In the genomic region with DNA sequence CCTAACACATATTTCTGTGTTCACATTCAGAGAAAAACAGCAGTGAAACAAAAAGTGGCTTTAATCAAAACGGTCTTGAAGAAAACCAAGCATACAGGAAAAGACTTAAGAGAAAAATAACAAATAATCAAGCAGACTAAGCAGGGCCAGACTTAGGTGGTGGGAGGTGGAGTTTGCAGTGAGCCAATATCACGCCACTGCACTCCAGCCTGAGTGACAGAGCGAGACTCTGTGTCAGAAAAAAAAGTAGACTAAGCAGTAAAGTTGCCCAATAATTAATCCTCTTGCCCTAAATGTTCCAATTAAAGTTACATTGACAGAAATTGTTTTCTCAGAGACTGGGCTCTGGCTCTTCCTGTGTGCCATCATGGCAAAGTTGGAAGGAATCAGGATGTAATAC, we compare ENCODE assay signal across 19 cellular contexts. TPM values are rescaled to one million over a fixed set of nuclear protein-coding genes. Genes with fewer than 3 reads are reported as not detected.
DNase-seq lines count a peak whose midpoint lies in the region; ATAC-seq, FAIRE-seq and TF ChIP-seq lines count a peak whose summit lies in the region.
"Had no signal": no experiment of that assay in that cellular context is flagged by ENCODE, and none has a peak within 500 bp of the region (broad histone marks: within the 10 kb centered on the region; RNA-seq: fewer than 3 reads in every experiment).

No MANE protein-coding gene starts in this region.

- WGBS in GM23248 (ENCODE audit: low coverage in 1 of 2, low lambda C conversion rate in 2 of 2, missing lambda C conversion rate in 2 of 2), 2 experiments: 42 to 44% methylated on average over 3 of the region's 3 CpGs
- 90% methylated on average over 3 of the region's 3 CpGs for WGBS in HepG2 (ENCODE audit: low lambda C conversion rate)

- H3K4me1 ChIP-seq in GM23248 (ENCODE audit: insufficient read depth) (no peaks in the 10 kb centered on the region), adipocyte (ENCODE audit: control insufficient read depth, insufficient read depth, low read length) (no peaks in the 10 kb centered on the region), HepG2 (ENCODE audit: insufficient read depth, low read length) (peaks cover 70% of the 10 kb centered on the region)
- H3K4me1 ChIP-seq: BE2C had no signal

- CTCF ChIA-PET in HepG2 (lab: Yijun Ruan, JAX; ENCODE audit: low intra/inter-chr PET ratio, low total read pairs): no interaction called here

- H3K79me2 ChIP-seq in GM23248 (ENCODE audit: insufficient read depth) (no peaks in the 10 kb centered on the region), HepG2 (ENCODE audit: insufficient read depth, low read length) (no peaks in the 10 kb centered on the region)

- no peak for DNase-seq in GM23248
- DNase-seq in adipocyte (ENCODE audit: low read depth): no peak
- no peak for DNase-seq in HepG2 (ENCODE audit: low spot score)
- no peak for DNase-seq in G401 (ENCODE audit: low spot score)
- no peak for DNase-seq in cerebellar nuclear complex (lab: John Stamatoyannopoulos, UW)
- DNase-seq: BE2C; CD4-positive, alpha-beta memory T cell; DMS153; DMS79 treated with DMSO at 0.1 percent for 48 hours; EL; GDM1; IMR-90 had no signal

- TSS peak; percentile 30 for BruUV-seq in HepG2 (replicated peaks; lab: Mats Ljungman, UMichigan)

- H3K36me3 ChIP-seq in GM23248 (ENCODE audit: low read depth): no peaks in the 10 kb centered on the region
- H3K36me3 ChIP-seq in adipocyte (ENCODE audit: control insufficient read depth, insufficient read depth, low read length, severe bottlenecking): no peaks in the 10 kb centered on the region
- H3K36me3 ChIP-seq in HepG2 (replicated peaks in 1 of 2; ENCODE audit: control insufficient read depth in 1 of 2, insufficient read depth in 2 of 2, low read length in 2 of 2): 0 out of 5 replicates have a peak, but pooled peaks cover 0 to 8% of the 10 kb centered on the region in 2 experiments
- H3K36me3 ChIP-seq: BE2C had no signal

- no peak for TF ChIP-seq EP300 in HepG2 (IDR thresholded peaks at IDR 0.05; ENCODE audit: low read depth in 2 of 2, low read length in 2 of 2)
- TF ChIP-seq EP300 in HepG2 (CRISPR knock-in tag; IDR thresholded peaks at IDR 0.05; ENCODE audit: borderline replicate concordance): no peak

- H2AFZ ChIP-seq in GM23248: peak overlapping the region; percentile 50
- no peak overlapping the region for H2AFZ ChIP-seq in HepG2 (ENCODE audit: low read length)

- no peak overlapping the region for H3K4me2 ChIP-seq in GM23248 (ENCODE audit: unreplicated experiment)
- H3K4me2 ChIP-seq in HepG2 (ENCODE audit: low read depth, low read length): no peak overlapping the region

- no peak for TF ChIP-seq POLR2A in HepG2 (IDR thresholded peaks at IDR 0.05; ENCODE audit: insufficient read depth in 1 of 2, low read depth in 2 of 2, low read length in 2 of 2)

- H3F3A ChIP-seq in GM23248 (ENCODE audit: insufficient read depth): no peaks in the 10 kb centered on the region

- no peak for TF ChIP-seq RAD21 in HepG2 (CRISPR knock-in tag; IDR thresholded peaks at IDR 0.05)

- no peaks in the 10 kb centered on the region for H4K20me1 ChIP-seq in GM23248 (ENCODE audit: insufficient read depth)
- H4K20me1 ChIP-seq in HepG2 (ENCODE audit: insufficient read depth, low read length): no peaks in the 10 kb centered on the region

- H3K27ac ChIP-seq in GM23248: no peak overlapping the region
- H3K27ac ChIP-seq in HepG2 (ENCODE audit: extremely low read length, insufficient read depth, low read length): no peak overlapping the region
- H3K27ac ChIP-seq: C4-2B had no signal

- intact Hi-C loops in HepG2 (cut with micrococcal nuclease; ENCODE audit: unreplicated experiment): no loop called here

- no peak for ATAC-seq in HepG2
- ATAC-seq in GM21360 (IDR thresholded peaks at IDR 0.05; ENCODE audit: unreplicated experiment): no peak
- no peak for ATAC-seq in HG03457 (IDR thresholded peaks at IDR 0.05; ENCODE audit: unreplicated experiment)
- ATAC-seq: HCT116 had no signal

- H3K4me3 ChIP-seq in GM23248 (no peak overlapping the region), adipocyte (ENCODE audit: low read length) (no peak overlapping the region), HepG2 (replicated peaks in 1 of 3; ENCODE audit: insufficient read depth in 1 of 3, low read depth in 2 of 3, low read length in 3 of 3) (no peak overlapping the region)

- H3K27me3 ChIP-seq in GM23248 (replicated peaks; ENCODE audit: insufficient read depth) (no peaks in the 10 kb centered on the region), adipocyte (replicated peaks; ENCODE audit: control insufficient read depth, insufficient read depth, low read length) (no peaks in the 10 kb centered on the region), HepG2 (ENCODE audit: control insufficient read depth in 1 of 2, insufficient read depth in 2 of 2, low read length in 2 of 2) (no peaks in the 10 kb centered on the region)

- H3K9me2 ChIP-seq in GM23248 (ENCODE audit: insufficient read depth): no peaks in the 10 kb centered on the region

- FAIRE-seq in HepG2 (lab: Jason Lieb, UNC): no peak
- FAIRE-seq: A204.1, D721Med, H54 had no signal

- in situ Hi-C loops in GM23248 (cut with MboI): no loop called here
- in situ Hi-C loops in HepG2 (cut with HindIII; ENCODE audit: extremely low pct_ligation_motif_present, low pct_unique_long_range_greater_than_20kb): no loop called here
- in situ Hi-C loops in G401 (cut with HindIII; ENCODE audit: low sequenced_read_pairs): no loop called here

- TF ChIP-seq CTCF in HepG2 (CRISPR knock-in tag; IDR thresholded peaks at IDR 0.05): no peak

- H3K9me3 ChIP-seq in GM23248 (ENCODE audit: low read depth) (no peaks in the 10 kb centered on the region), adipocyte (ENCODE audit: control insufficient read depth, low read length) (no peaks in the 10 kb centered on the region), HepG2 (ENCODE audit: low read length) (no peaks in the 10 kb centered on the region)
- H3K9me3 ChIP-seq: BE2C had no signal

- POLR2A ChIA-PET in HepG2 (lab: Yijun Ruan, JAX): interaction anchor here (1.4 kb wide), 1 partner anchor 10 kb away, joined by 4 read pairs; no protein-coding TSS in a partner anchor

- H3K9ac ChIP-seq in GM23248: no peak overlapping the region
- peak overlapping the region; percentile 29 for H3K9ac ChIP-seq in adipocyte (ENCODE audit: low read length)
- H3K9ac ChIP-seq in HepG2 (ENCODE audit: insufficient read depth, low read depth, low read length): no peak overlapping the region

TF ChIP-seq in HepG2, 621 proteins besides CTCF, POLR2A, EP300 and RAD21 (continues in another document):
- TF ChIP-seq MIXL1 (CRISPR knock-in tag; IDR thresholded peaks at IDR 0.05): no peak
- TF ChIP-seq ZNF605 (CRISPR knock-in tag; IDR thresholded peaks at IDR 0.05): no peak
- TF ChIP-seq FOXC1 (CRISPR knock-in tag; IDR thresholded peaks at IDR 0.05; ENCODE audit: borderline replicate concordance): no peak
- TF ChIP-seq ZNF563 (CRISPR knock-in tag; IDR thresholded peaks at IDR 0.05): no peak
- no peak for TF ChIP-seq ZBTB38 (CRISPR knock-in tag; IDR thresholded peaks at IDR 0.05)
- TF ChIP-seq FOXK2 (IDR thresholded peaks at IDR 0.05): no peak
- no peak for TF ChIP-seq TBX3 (IDR thresholded peaks at IDR 0.05; ENCODE audit: borderline replicate concordance)
- TF ChIP-seq GZF1 (CRISPR knock-in tag; IDR thresholded peaks at IDR 0.05): no peak
- TF ChIP-seq, protein P1, sequence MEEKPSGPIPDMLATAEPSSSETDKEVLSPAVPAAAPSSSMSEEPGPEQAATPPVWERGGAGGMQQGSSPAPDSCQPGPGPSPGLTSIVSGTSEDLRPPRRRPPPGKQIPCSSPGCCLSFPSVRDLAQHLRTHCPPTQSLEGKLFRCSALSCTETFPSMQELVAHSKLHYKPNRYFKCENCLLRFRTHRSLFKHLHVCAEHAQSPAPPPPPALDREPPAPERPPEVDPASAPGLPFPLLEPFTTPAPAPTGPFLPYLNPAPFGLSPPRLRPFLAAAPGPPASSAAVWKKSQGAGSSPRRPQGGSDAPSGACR (CRISPR knock-in tag; IDR thresholded peaks at IDR 0.05): no peak
- no peak for TF ChIP-seq U2AF2 (IDR thresholded peaks at IDR 0.05; ENCODE audit: low read depth, low read length)
- no peak for TF ChIP-seq ZNF501 (CRISPR knock-in tag; IDR thresholded peaks at IDR 0.05)
- no peak for TF ChIP-seq ZNF703 (CRISPR knock-in tag; IDR thresholded peaks at IDR 0.05; ENCODE audit: borderline replicate concordance)
- TF ChIP-seq ZNF550 (CRISPR knock-in tag; IDR thresholded peaks at IDR 0.05; ENCODE audit: borderline replicate concordance): no peak
- no peak for TF ChIP-seq ZNF614 (CRISPR knock-in tag; IDR thresholded peaks at IDR 0.05; ENCODE audit: borderline replicate concordance)

RNA-seq across cellular contexts. Expression of gene GLDC, which starts 26.6 kb away (rescaled TPM):
- total RNA-seq in GM23248 (2014; rRNA removed; shearing (Covaris generic)): 0.11 TPM in 1 of 2 replicates, not detected in the other
- polyA plus RNA-seq in GM23248 (2016; fragmentation: Nextera tagmentation; extraction: Ambion mirVana) (0.35 and 0.48 TPM in 2 replicates), HepG2 (2011; rRNA removed) (46.9 and 59.3 TPM in 2 replicates)
- 51.0 and 115 TPM in 2 replicates for total RNA-seq in HepG2 (2016; rRNA removed; fragmentation: Illumina TruSeq; extraction: Trizol)
- total RNA-seq in HepG2 (2016; cell fraction: cytosol; rRNA removed; fragmentation: Illumina TruSeq; extraction: Trizol; ENCODE audit: low read depth): 10.0 and 16.1 TPM in 2 replicates
- 51.9 and 113 TPM in 2 replicates for total RNA-seq in HepG2 (2016; cell fraction: insoluble cytoplasmic fraction; rRNA removed; fragmentation: Illumina TruSeq; extraction: Trizol)
- total RNA-seq in HepG2 (2016; cell fraction: membrane; rRNA removed; fragmentation: Illumina TruSeq; extraction: Trizol): 20.3 and 21.3 TPM in 2 replicates
- total RNA-seq in HepG2 (2016; cell fraction: nucleus; rRNA removed; fragmentation: Illumina TruSeq; extraction: Trizol): 88.2 and 101 TPM in 2 replicates
- polyA plus RNA-seq in HepG2 (2011; cell fraction: cytosol; rRNA removed): 35.5 and 38.1 TPM in 2 replicates
- 46.0 and 54.8 TPM in 2 replicates for polyA plus RNA-seq in HepG2 (2011; cell fraction: nucleus; rRNA removed)
- 26.9 and 61.1 TPM in 2 replicates for polyA plus RNA-seq in HepG2 (2012)
- polyA plus RNA-seq in HepG2 (2016; cell fraction: cytosol; fragmentation: Illumina TruSeq; extraction: Trizol; ENCODE audit: low read depth): 5.1 and 6.2 TPM in 2 replicates
- 54.2 and 57.8 TPM in 2 replicates for polyA plus RNA-seq in HepG2 (2016; cell fraction: insoluble cytoplasmic fraction; fragmentation: Illumina TruSeq; extraction: Trizol; ENCODE audit: low read depth)
- polyA plus RNA-seq in HepG2 (2016; cell fraction: membrane; fragmentation: Illumina TruSeq; extraction: Trizol; ENCODE audit: low read depth): 13.5 and 14.1 TPM in 2 replicates
- polyA plus RNA-seq in HepG2 (2016; cell fraction: nucleus; fragmentation: Illumina TruSeq; extraction: Trizol; ENCODE audit: insufficient read depth, low read depth): 124 and 127 TPM in 2 replicates
- 1.3 and 104 TPM in 2 replicates for polyA minus RNA-seq in HepG2 (2011; rRNA and poly(A)+ RNA removed; ENCODE audit: low replicate concordance)
- polyA minus RNA-seq in HepG2 (2011; cell fraction: cytosol; rRNA and poly(A)+ RNA removed): 27.9 and 47.7 TPM in 2 replicates
- polyA minus RNA-seq in HepG2 (2011; cell fraction: nucleus; rRNA and poly(A)+ RNA removed): 57.6 and 74.4 TPM in 2 replicates
- total RNA-seq in G401 (2014; rRNA removed; shearing (Covaris generic)): 16.6 and 26.3 TPM in 2 replicates
- total RNA-seq: CD4-positive, alpha-beta memory T cell had no signal
